In genomic region chr7:78489423-78489822, GRCh38 we compare ENCODE assay signal across 13 cellular contexts.
DNase-seq lines count a peak whose midpoint lies in the region; ATAC-seq and TF ChIP-seq lines count a peak whose summit lies in the region.
"Had no signal": no experiment of that assay in that cellular context is flagged by ENCODE, and none has a peak within 500 bp of the region (broad histone marks: within the 10 kb centered on the region; RNA-seq: fewer than 3 reads in every experiment).

No MANE protein-coding gene starts in this region.

- H3K9me3 Mint-ChIP-seq in HFFc6: no peaks in the 10 kb centered on the region
- H3K9me3 Mint-ChIP-seq in stimulated activated naive B cell treated with anti-CD40 and anti-IgM and Interleukin-4, amounts not matched to agents 10 μg/mL and 1 μg/mL and 100 μg/mL, for 72 hours: no peaks in the 10 kb centered on the region
- H3K9me3 Mint-ChIP-seq: activated CD4-positive, alpha-beta memory T cell treated with anti-CD3 and anti-CD28 coated beads, Interleukin-2, amount 10 ng/mL, durations not matched to agents 7 days and 5 days had no signal

- H3K27ac ChIP-seq in esophagus muscularis mucosa (replicated peaks in 1 of 4) (peak overlapping the region in 3 of 4 donors; percentile 27 to 33 (median 29)), ovary (no peak overlapping the region)
- H3K27ac ChIP-seq: adrenal gland had no signal

- TF ChIP-seq POLR2A in esophagus muscularis mucosa (IDR thresholded peaks at IDR 0.05; ENCODE audit: low read depth) (no peak), ovary (IDR thresholded peaks at IDR 0.05) (no peak)

- TF ChIP-seq CTCF in HFFc6 (IDR thresholded peaks at IDR 0.05): no peak
- no peak for TF ChIP-seq CTCF in esophagus muscularis mucosa (IDR thresholded peaks at IDR 0.05)
- TF ChIP-seq CTCF in ovary (IDR thresholded peaks at IDR 0.05): no peak

- intact Hi-C loops in esophagus muscularis mucosa (cut with DNase I) (no loop called here), ovary (cut with DNase I) (no loop called here), posterior vena cava (cut with DNase I) (no loop called here)

- DNase-seq in HFFc6 (no peak), OCI-M1 (lab: John Stamatoyannopoulos, UW) (peak; percentile 47), esophagus muscularis mucosa (ENCODE audit: extremely low spot score) (no peak), ovary (no peak), posterior vena cava (ENCODE audit: low spot score) (no peak)
- DNase-seq in stimulated activated naive B cell treated with anti-CD40 and anti-IgM and Interleukin-4, amounts not matched to agents 10 μg/mL and 1 μg/mL and 100 μg/mL, for 72 hours: no peak
- no peak for DNase-seq in activated CD4-positive, alpha-beta T cell treated with anti-CD3 and anti-CD28 coated beads, Interleukin-2, amount 50 U/mL, for 4 hours
- DNase-seq: activated CD4-positive, alpha-beta memory T cell treated with anti-CD3 and anti-CD28 coated beads, Interleukin-2, amount 10 ng/mL, durations not matched to agents 7 days and 5 days; adrenal gland; naive B cell; right cardiac atrium; stimulated activated CD4-positive, alpha-beta T cell treated with anti-CD3 and anti-CD28 coated beads, Interleukin-2, amount 100 ng/mL, for 48 hours had no signal

- H3K27me3 Mint-ChIP-seq in HFFc6 (ENCODE audit: insufficient read depth): no peaks in the 10 kb centered on the region
- no peaks in the 10 kb centered on the region for H3K27me3 Mint-ChIP-seq in stimulated activated naive B cell treated with anti-CD40 and anti-IgM and Interleukin-4, amounts not matched to agents 10 μg/mL and 1 μg/mL and 100 μg/mL, for 72 hours
- H3K27me3 Mint-ChIP-seq: activated CD4-positive, alpha-beta memory T cell treated with anti-CD3 and anti-CD28 coated beads, Interleukin-2, amount 10 ng/mL, durations not matched to agents 7 days and 5 days; naive B cell had no signal

- H3K27me3 ChIP-seq in esophagus muscularis mucosa (no peaks in the 10 kb centered on the region), ovary (no peaks in the 10 kb centered on the region)
- H3K27me3 ChIP-seq: adrenal gland had no signal

- ATAC-seq in stimulated activated naive B cell treated with anti-CD40 and anti-IgM and Interleukin-4, amounts not matched to agents 10 μg/mL and 1 μg/mL and 100 μg/mL, for 72 hours (replicated peaks): no peak
- ATAC-seq: esophagus mucosa, right cardiac atrium had no signal

- no peak for TF ChIP-seq EP300 in esophagus muscularis mucosa (IDR thresholded peaks at IDR 0.05)
- no peak for TF ChIP-seq EP300 in ovary (IDR thresholded peaks at IDR 0.05)

- no peak overlapping the region for H3K27ac Mint-ChIP-seq in HFFc6
- no peak overlapping the region for H3K27ac Mint-ChIP-seq in stimulated activated naive B cell treated with anti-CD40 and anti-IgM and Interleukin-4, amounts not matched to agents 10 μg/mL and 1 μg/mL and 100 μg/mL, for 72 hours
- H3K27ac Mint-ChIP-seq: activated CD4-positive, alpha-beta memory T cell treated with anti-CD3 and anti-CD28 coated beads, Interleukin-2, amount 10 ng/mL, durations not matched to agents 7 days and 5 days; naive B cell had no signal

- H3K4me3 Mint-ChIP-seq in HFFc6: peak overlapping the region; percentile 54; the same call in 1 of the 2 replicates
- no peak overlapping the region for H3K4me3 Mint-ChIP-seq in stimulated activated naive B cell treated with anti-CD40 and anti-IgM and Interleukin-4, amounts not matched to agents 10 μg/mL and 1 μg/mL and 100 μg/mL, for 72 hours
- H3K4me3 Mint-ChIP-seq: activated CD4-positive, alpha-beta memory T cell treated with anti-CD3 and anti-CD28 coated beads, Interleukin-2, amount 10 ng/mL, durations not matched to agents 7 days and 5 days; naive B cell had no signal

- 51% methylated on average over 6 of the region's 6 CpGs for WGBS in esophagus muscularis mucosa
- WGBS in ovary, 3 donors: 10 to 21% (median 13%) methylated on average over 6 of the region's 6 CpGs

- H3K4me1 Mint-ChIP-seq in HFFc6 (ENCODE audit: low read depth): peaks cover 11% of the 10 kb centered on the region
- H3K4me1 Mint-ChIP-seq in stimulated activated naive B cell treated with anti-CD40 and anti-IgM and Interleukin-4, amounts not matched to agents 10 μg/mL and 1 μg/mL and 100 μg/mL, for 72 hours: no peaks in the 10 kb centered on the region
- H3K4me1 Mint-ChIP-seq: activated CD4-positive, alpha-beta memory T cell treated with anti-CD3 and anti-CD28 coated beads, Interleukin-2, amount 10 ng/mL, durations not matched to agents 7 days and 5 days; naive B cell had no signal

- H3K4me1 ChIP-seq in esophagus muscularis mucosa (peaks cover 0 to 38% (median 32%) of the 10 kb centered on the region in 4 donors), ovary (ENCODE audit: insufficient read depth) (no peaks in the 10 kb centered on the region)

- no peaks in the 10 kb centered on the region for H3K36me3 ChIP-seq in esophagus muscularis mucosa
- H3K36me3 ChIP-seq in ovary: no peaks in the 10 kb centered on the region
- H3K36me3 ChIP-seq: adrenal gland had no signal

- no peaks in the 10 kb centered on the region for H3K9me3 ChIP-seq in esophagus muscularis mucosa
- H3K9me3 ChIP-seq in ovary: no peaks in the 10 kb centered on the region
- H3K9me3 ChIP-seq: adrenal gland had no signal

- H3K4me3 ChIP-seq in esophagus muscularis mucosa: peak overlapping the region in 3 of 4 donors; percentile 18 to 25 (median 24)
- H3K4me3 ChIP-seq in ovary: peak overlapping the region; percentile 8
- H3K4me3 ChIP-seq: adrenal gland had no signal

- H3K36me3 Mint-ChIP-seq in HFFc6 (ENCODE audit: low read depth): peaks cover 11% of the 10 kb centered on the region
- no peaks in the 10 kb centered on the region for H3K36me3 Mint-ChIP-seq in stimulated activated naive B cell treated with anti-CD40 and anti-IgM and Interleukin-4, amounts not matched to agents 10 μg/mL and 1 μg/mL and 100 μg/mL, for 72 hours
- H3K36me3 Mint-ChIP-seq: naive B cell had no signal

Comparison
In these comparisons a context has a peak if more than half of its experiments do, and no peak if none do; other contexts are left out.
1. H3K27ac ChIP-seq: peak in esophagus muscularis mucosa (3 of 4); none in ovary (0 of 2).